In the genomic region with DNA sequence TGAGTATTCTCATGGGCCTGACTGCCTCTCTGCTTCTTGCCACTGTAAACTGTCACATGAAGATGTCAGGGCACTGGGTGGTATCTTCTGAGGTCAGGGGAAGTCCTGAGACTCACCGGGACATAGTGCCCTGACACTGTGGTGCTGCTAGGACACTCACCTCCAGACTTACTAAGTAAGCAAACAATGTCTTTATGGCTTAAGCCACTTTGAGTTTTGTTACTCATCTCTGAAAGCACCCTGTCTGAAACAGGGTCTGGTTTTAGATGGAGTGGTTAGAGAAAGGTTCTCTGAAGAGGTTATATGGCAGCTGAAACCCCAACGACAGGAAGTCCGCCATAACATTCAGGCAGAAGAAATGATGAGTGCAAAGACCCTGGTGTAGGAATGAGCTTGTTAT, we compare ENCODE assay signal across 10 cellular contexts. TPM values are rescaled to one million over a fixed set of nuclear protein-coding genes. Genes with fewer than 3 reads are reported as not detected.
DNase-seq lines count a peak whose midpoint lies in the region; ATAC-seq, FAIRE-seq and TF ChIP-seq lines count a peak whose summit lies in the region.
"Had no signal": no experiment of that assay in that cellular context is flagged by ENCODE, and none has a peak within 500 bp of the region (broad histone marks: within the 10 kb centered on the region; RNA-seq: fewer than 3 reads in every experiment).

No MANE protein-coding gene starts in this region.

- no peak overlapping the region for H3K4me3 ChIP-seq in bronchial epithelial cell (ENCODE audit: low read depth, low read length)

- TF ChIP-seq CTCF in bronchial epithelial cell (IDR thresholded peaks at IDR 0.05; ENCODE audit: insufficient read depth, low read length, severe bottlenecking): no peak

- no peak for FAIRE-seq in bronchial epithelial cell (lab: Jason Lieb, UNC)

- H3K36me3 ChIP-seq in bronchial epithelial cell (ENCODE audit: control insufficient read depth, insufficient read depth, low read length): no peaks in the 10 kb centered on the region

- ATAC-seq in GM18867 (IDR thresholded peaks at IDR 0.05; ENCODE audit: unreplicated experiment) (peak; percentile 62), GM21423 (IDR thresholded peaks at IDR 0.05; ENCODE audit: unreplicated experiment) (peak; percentile 63), HG03565 (IDR thresholded peaks at IDR 0.05; ENCODE audit: unreplicated experiment) (peak; percentile 65), left ventricle myocardium superior (no peak)

- H3K27me3 ChIP-seq in bronchial epithelial cell (ENCODE audit: control insufficient read depth, insufficient read depth, low read length): no peaks in the 10 kb centered on the region

- DNase-seq in bronchial epithelial cell (ENCODE audit: low read depth) (peak; percentile 4), amygdala (lab: John Stamatoyannopoulos, UW) (no peak), left ventricle myocardium superior (no peak), nucleus accumbens (lab: John Stamatoyannopoulos, UW) (no peak)
- DNase-seq: CD8-positive, alpha-beta memory T cell; cortex of kidney; NCI-H510A had no signal

- intact Hi-C loops in left ventricle myocardium superior (cut with micrococcal nuclease): no loop called here

RNA-seq across cellular contexts. Expression of gene GPR19, which starts 22.7 kb away (rescaled TPM):
- total RNA-seq in bronchial epithelial cell (0.13 TPM in 1 of 2 replicates, not detected in the other), left ventricle myocardium superior (not detected)

RNA-seq across cellular contexts. Expression of gene CDKN1B, which starts 43.9 kb away (rescaled TPM):
- total RNA-seq in bronchial epithelial cell (34.0 and 38.7 TPM in 2 replicates), left ventricle myocardium superior (40.9 TPM)
